ENCODE assay signal across 7 cellular contexts in genomic region chr17:7557825-7558543, GRCh38. TPM values are rescaled to one million over a fixed set of nuclear protein-coding genes. Genes with fewer than 3 reads are reported as not detected.
DNase-seq lines count a peak whose midpoint lies in the region; ATAC-seq and TF ChIP-seq lines count a peak whose summit lies in the region.

No MANE protein-coding gene starts in this region.

- peak overlapping the region; percentile 63 to 99 (median 86) for H3K27ac Mint-ChIP-seq in naive thymus-derived CD8-positive, alpha-beta T cell
- peak overlapping the region in 3 of 6 donors; percentile 54 to 80 (median 59) for H3K27ac Mint-ChIP-seq in immature natural killer cell

- no peak overlapping the region for H3K27ac ChIP-seq in HUES6 (ENCODE audit: low read depth, low read length)
- H3K27ac ChIP-seq in VCaP: peak overlapping the region; percentile 87

- H3K4me3 Mint-ChIP-seq in naive thymus-derived CD8-positive, alpha-beta T cell: peak overlapping the region; percentile 55 to 95 (median 76)
- no peak overlapping the region for H3K4me3 Mint-ChIP-seq in immature natural killer cell

- H3K9me3 Mint-ChIP-seq in naive thymus-derived CD8-positive, alpha-beta T cell: no peaks in the 10 kb centered on the region
- H3K9me3 Mint-ChIP-seq in immature natural killer cell: no peaks in the 10 kb centered on the region

- peaks cover 0 to 15% (median 3%) of the 10 kb centered on the region in 3 donors for H3K36me3 Mint-ChIP-seq in naive thymus-derived CD8-positive, alpha-beta T cell
- peaks cover 3 to 9% (median 4%) of the 10 kb centered on the region in 3 donors for H3K36me3 Mint-ChIP-seq in immature natural killer cell

- no peak for ATAC-seq in naive thymus-derived CD8-positive, alpha-beta T cell

- H3K36me3 ChIP-seq in HUES6 (ENCODE audit: control insufficient read depth, insufficient read depth, low read length): no peaks in the 10 kb centered on the region

- no peaks in the 10 kb centered on the region for H3K27me3 ChIP-seq in HUES6 (ENCODE audit: control insufficient read depth, insufficient read depth, low read length)

- H3K4me1 Mint-ChIP-seq in naive thymus-derived CD8-positive, alpha-beta T cell: peaks cover 47 to 76% (median 72%) of the 10 kb centered on the region in 4 donors
- peaks cover 39 to 42% of the 10 kb centered on the region in 2 donors for H3K4me1 Mint-ChIP-seq in immature natural killer cell

- no peaks in the 10 kb centered on the region for H3K9me3 ChIP-seq in HUES6 (ENCODE audit: control insufficient read depth, insufficient read depth, low read depth, low read length)

- H3K27me3 Mint-ChIP-seq in naive thymus-derived CD8-positive, alpha-beta T cell: no peaks in the 10 kb centered on the region
- peaks cover 13 to 20% (median 15%) of the 10 kb centered on the region in 3 donors for H3K27me3 Mint-ChIP-seq in immature natural killer cell (ENCODE audit: low read depth in 3 of 3)

- TF ChIP-seq CTCF in VCaP (conservative IDR thresholded peaks at IDR 0.05): no peak
- TF ChIP-seq CTCF in fibroblast of the aortic adventitia (IDR thresholded peaks at IDR 0.05; ENCODE audit: insufficient read depth, low read length): no peak

- peak; percentile 85 for DNase-seq in GDM1 (lab: John Stamatoyannopoulos, UW)
- peak; percentile 89 for DNase-seq in fibroblast of the aortic adventitia (ENCODE audit: low read depth)
- no peak for DNase-seq in naive thymus-derived CD8-positive, alpha-beta T cell
- no peak for DNase-seq in NCI-H82 treated with DMSO at 0.1 percent for 48 hours (lab: John Stamatoyannopoulos, UW; ENCODE audit: unreplicated experiment)
- no peak for DNase-seq in immature natural killer cell

- peak overlapping the region; percentile 31 for H3K9ac ChIP-seq in HUES6 (ENCODE audit: low read length)

- POLR2A ChIA-PET in naive thymus-derived CD8-positive, alpha-beta T cell (lab: Charles Lee): interaction anchor here (0.8 to 2.7 kb wide), 9 partner anchors 8 to 129 kb away, joined by 3 to 14 read pairs (median 3); partner anchors contain the start of genes POLR2A and TP53

- H3K4me1 ChIP-seq in HUES6 (ENCODE audit: control insufficient read depth, insufficient read depth, low read length): peaks cover 39% of the 10 kb centered on the region

- H3K4me3 ChIP-seq in HUES6 (ENCODE audit: low read depth, low read length) (peak overlapping the region; percentile 33), fibroblast of the aortic adventitia (ENCODE audit: low read depth, low read length) (peak overlapping the region; percentile 32)

RNA-seq across cellular contexts. Expression of gene TNFSF13, which starts 0.6 kb away (rescaled TPM):
- 1.1 and 1.4 TPM in 2 replicates for total RNA-seq in fibroblast of the aortic adventitia (ENCODE audit: low replicate concordance)
- 1 to 10 TPM; 2.9 to 3.0 TPM for total RNA-seq in naive thymus-derived CD8-positive, alpha-beta T cell
- 1 to 10 TPM; 1.2 to 3.7 (median 2.1) TPM for polyA plus RNA-seq in naive thymus-derived CD8-positive, alpha-beta T cell
- 1 to 10 TPM; 1.4 to 6.1 (median 5.3) TPM for polyA plus RNA-seq in immature natural killer cell

RNA-seq across cellular contexts. Expression of gene SENP3, which starts 3.7 kb away (rescaled TPM):
- 14.6 and 60.4 TPM in 2 replicates for total RNA-seq in fibroblast of the aortic adventitia (ENCODE audit: low replicate concordance)
- 10 to 100 TPM; 48.0 to 56.8 TPM for total RNA-seq in naive thymus-derived CD8-positive, alpha-beta T cell
- 10 to 100 TPM; 13.8 to 14.1 (median 14.0) TPM for polyA plus RNA-seq in naive thymus-derived CD8-positive, alpha-beta T cell
- 10 to 100 TPM; 17.5 to 19.4 (median 19.0) TPM for polyA plus RNA-seq in immature natural killer cell

RNA-seq across cellular contexts. Expression of gene TNFSF12, which starts 9.1 kb away (rescaled TPM):
- 10.1 and 14.5 TPM in 2 replicates for total RNA-seq in fibroblast of the aortic adventitia (ENCODE audit: low replicate concordance)
- total RNA-seq in naive thymus-derived CD8-positive, alpha-beta T cell: 10 to 100 TPM; 25.7 to 26.6 TPM
- 10 to 100 TPM; 19.3 to 28.6 (median 25.8) TPM for polyA plus RNA-seq in naive thymus-derived CD8-positive, alpha-beta T cell
- polyA plus RNA-seq in immature natural killer cell: 10 to 100 TPM; 32.1 to 69.9 (median 32.7) TPM

RNA-seq across cellular contexts. Expression of gene CD68, which starts 21.5 kb away (rescaled TPM):
- 4.9 and 71.7 TPM in 2 replicates for total RNA-seq in fibroblast of the aortic adventitia (ENCODE audit: low replicate concordance)
- total RNA-seq in naive thymus-derived CD8-positive, alpha-beta T cell: 1 to 10 TPM; 4.4 to 4.6 TPM
- polyA plus RNA-seq in naive thymus-derived CD8-positive, alpha-beta T cell: under 1 TPM; 0.15 to 0.59 (median 0.31) TPM
- 1 to 10 TPM; 1.9 to 6.5 (median 6.1) TPM for polyA plus RNA-seq in immature natural killer cell

RNA-seq across cellular contexts. Expression of gene MPDU1, which starts 25.7 kb away (rescaled TPM):
- 32.3 and 127 TPM in 2 replicates for total RNA-seq in fibroblast of the aortic adventitia (ENCODE audit: low replicate concordance)
- 10 to 100 TPM; 25.6 to 31.8 TPM for total RNA-seq in naive thymus-derived CD8-positive, alpha-beta T cell
- 10 to 100 TPM; 33.9 to 48.9 (median 41.3) TPM for polyA plus RNA-seq in naive thymus-derived CD8-positive, alpha-beta T cell
- 10 to 100 TPM; 31.6 to 44.0 (median 41.6) TPM for polyA plus RNA-seq in immature natural killer cell

Comparison
In these comparisons a context has a peak if more than half of its experiments do, and no peak if none do; other contexts are left out.
1. DNase-seq: peak in GDM1 (single experiment) and fibroblast of the aortic adventitia (single experiment); none in naive thymus-derived CD8-positive, alpha-beta T cell (0 of 10), NCI-H82 treated with DMSO at 0.1 percent for 48 hours (single experiment) and immature natural killer cell (0 of 3).
2. H3K4me3 Mint-ChIP-seq: peak in naive thymus-derived CD8-positive, alpha-beta T cell (10 of 10); none in immature natural killer cell (0 of 5).